In the genomic region with DNA sequence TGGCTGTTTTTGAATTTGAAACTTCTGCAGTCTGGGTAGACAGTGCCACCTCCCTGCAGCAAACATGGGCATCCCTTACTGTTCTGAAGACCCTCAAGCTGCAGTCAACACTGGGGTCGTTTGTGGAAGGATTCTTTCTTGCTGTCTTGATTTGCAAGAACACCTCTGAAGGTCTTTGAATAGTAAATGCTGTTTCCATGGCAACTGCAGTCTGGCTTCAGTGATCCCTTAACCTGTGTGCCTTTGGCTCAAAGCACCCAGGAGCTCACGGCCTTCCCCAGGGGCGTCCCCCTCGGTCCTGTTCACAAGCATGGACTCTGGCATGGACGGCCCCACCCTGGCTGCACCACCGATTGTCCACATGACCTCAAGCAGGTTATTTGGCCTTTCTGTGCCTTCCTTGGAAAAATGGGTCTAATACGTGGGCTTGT, we compare ENCODE assay signal across 2 cellular contexts.
A peak's percentile ranks its signal among the peaks of the same experiment; 100 is the strongest.
TF ChIP-seq lines count a peak whose summit lies in the region.

No MANE protein-coding gene starts in this region.

TF ChIP-seq in IMR-90, 13 proteins besides CTCF, POLR2A, EP300 and RAD21:
- TF ChIP-seq RCOR1 (IDR thresholded peaks at IDR 0.05; ENCODE audit: insufficient replicate concordance, low read length) (no peak), BHLHE40 (IDR thresholded peaks at IDR 0.05; ENCODE audit: low read depth, low read length) (no peak), MXI1 (IDR thresholded peaks at IDR 0.05; ENCODE audit: borderline replicate concordance, low read depth, low read length) (no peak), CEBPB (IDR thresholded peaks at IDR 0.05; ENCODE audit: low read depth, low read length) (no peak), SMC3 (IDR thresholded peaks at IDR 0.05; ENCODE audit: low read depth, low read length) (0 out of 2 replicates have a peak, but pooled peaks have one; percentile 15), MAZ (IDR thresholded peaks at IDR 0.05; ENCODE audit: borderline replicate concordance, low read depth, low read length) (no peak), RFX5 (IDR thresholded peaks at IDR 0.05; ENCODE audit: low read depth, low read length) (no peak), CHD1 (IDR thresholded peaks at IDR 0.05; ENCODE audit: low read depth, low read length) (no peak), MAFK (IDR thresholded peaks at IDR 0.05; ENCODE audit: low read depth, low read length) (0 out of 2 replicates have a peak, but pooled peaks have one; percentile 8), ELK1 (IDR thresholded peaks at IDR 0.05; ENCODE audit: borderline replicate concordance, low read depth, low read length) (no peak), NFE2L2 (IDR thresholded peaks at IDR 0.05; ENCODE audit: low read depth, low read length) (no peak), FOS (IDR thresholded peaks at IDR 0.05; ENCODE audit: low read depth, low read length) (no peak)
- TF ChIP-seq, protein P1, sequence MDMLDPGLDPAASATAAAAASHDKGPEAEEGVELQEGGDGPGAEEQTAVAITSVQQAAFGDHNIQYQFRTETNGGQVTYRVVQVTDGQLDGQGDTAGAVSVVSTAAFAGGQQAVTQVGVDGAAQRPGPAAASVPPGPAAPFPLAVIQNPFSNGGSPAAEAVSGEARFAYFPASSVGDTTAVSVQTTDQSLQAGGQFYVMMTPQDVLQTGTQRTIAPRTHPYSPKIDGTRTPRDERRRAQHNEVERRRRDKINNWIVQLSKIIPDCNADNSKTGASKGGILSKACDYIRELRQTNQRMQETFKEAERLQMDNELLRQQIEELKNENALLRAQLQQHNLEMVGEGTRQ (IDR thresholded peaks at IDR 0.05; ENCODE audit: low read depth, low read length) = no peak
TF ChIP-seq in IMR-90: peak in this region for 2.

TF ChIP-seq in H1, 55 proteins besides CTCF, POLR2A, EP300 and RAD21:
- TF ChIP-seq CHD1 (IDR thresholded peaks at IDR 0.05; ENCODE audit: low read depth, low read length) (no peak), SIN3A (conservative IDR thresholded peaks at IDR 0.05 in 1 of 2, IDR thresholded peaks at IDR 0.05 in 1 of 2; ENCODE audit: low read depth in 1 of 2, low read length in 2 of 2) (0 out of 4 replicates have a peak, but pooled peaks of 1 of the 2 experiments have one; percentile 27)
TF ChIP-seq in H1: peak in this region for 1.
